In the genomic region with DNA sequence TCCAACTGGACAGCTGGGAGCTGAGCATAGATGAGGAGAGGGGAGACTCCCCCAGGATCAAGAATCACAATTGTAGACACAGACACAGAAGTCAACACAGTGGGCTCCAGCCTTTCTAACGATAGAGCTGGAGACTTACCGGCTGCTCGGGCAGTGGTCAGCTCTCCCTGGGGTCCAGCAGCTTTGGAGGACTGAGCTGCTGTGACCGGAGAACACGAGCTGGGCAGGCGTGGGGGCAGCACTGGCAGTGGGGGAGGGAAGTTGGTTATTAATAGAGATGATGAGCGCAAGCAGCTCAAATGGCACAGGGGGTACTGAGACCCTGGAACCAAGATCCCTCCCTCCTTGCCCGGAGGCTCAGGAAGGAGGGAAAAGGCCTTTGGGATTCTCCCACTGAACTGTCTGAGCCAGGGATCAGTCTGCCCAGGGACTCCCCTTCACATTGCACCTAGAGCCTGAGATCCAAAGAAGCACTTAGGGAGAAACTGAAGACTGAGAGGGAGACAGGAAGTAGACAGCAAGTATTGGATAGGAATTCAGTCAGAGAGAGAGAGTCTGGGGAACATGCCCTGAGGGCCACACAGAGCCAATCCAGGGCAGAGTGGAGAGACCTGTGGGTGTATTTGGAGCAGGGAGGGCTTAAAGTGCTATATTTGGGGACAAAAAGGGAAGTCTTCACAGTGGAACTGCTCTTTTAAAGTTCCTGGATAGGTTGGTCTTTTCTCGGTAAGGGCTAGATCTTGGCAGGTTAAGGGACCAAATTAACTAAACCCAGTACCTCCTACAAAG, we compare ENCODE assay signal across 14 cellular contexts. TPM values are rescaled to one million over a fixed set of nuclear protein-coding genes. Genes with fewer than 3 reads are reported as not detected.
DNase-seq lines count a peak whose midpoint lies in the region; ATAC-seq and TF ChIP-seq lines count a peak whose summit lies in the region.
"Had no signal": no experiment of that assay in that cellular context is flagged by ENCODE, and none has a peak within 500 bp of the region (broad histone marks: within the 10 kb centered on the region; RNA-seq: fewer than 3 reads in every experiment).

Gene MYOZ1 (minus strand): TSS at position 203 of the 789 bp plus-strand sequence. CDS start 1,457 bp downstream, outside the sequence.

- no peak within 1 kb of the TSS for H3K4me3 ChIP-seq in left ventricle myocardium inferior
- H3K4me3 ChIP-seq in SJCRH30: no peak within 1 kb of the TSS
- H3K4me3 ChIP-seq in aorta (ENCODE audit: low read length in 2 of 2): no peak within 1 kb of the TSS
- H3K4me3 ChIP-seq: prostate gland, upper lobe of left lung had no signal

- H3K9me3 ChIP-seq in left ventricle myocardium inferior (replicated peaks) (no peaks in the 10 kb centered on the region), SJCRH30 (replicated peaks) (no peaks in the 10 kb centered on the region), aorta (ENCODE audit: control insufficient read depth, low read length) (no peaks in the 10 kb centered on the region)
- H3K9me3 ChIP-seq: prostate gland, upper lobe of left lung had no signal

- no peak for TF ChIP-seq CTCF in left ventricle myocardium inferior (IDR thresholded peaks at IDR 0.05; ENCODE audit: borderline replicate concordance)

- H3K4me1 ChIP-seq in left ventricle myocardium inferior (peaks cover 19% of the 10 kb centered on the region), SJCRH30 (peaks cover 6% of the 10 kb centered on the region; the same call in 1 of the 2 replicates), aorta (ENCODE audit: control insufficient read depth in 1 of 2, insufficient read depth in 2 of 2, low read length in 2 of 2) (no peaks in the 10 kb centered on the region)
- H3K4me1 ChIP-seq: prostate gland had no signal

- no peak within 1 kb of the TSS for H3K4me3 Mint-ChIP-seq in activated naive CD4-positive, alpha-beta T cell treated with anti-CD3 and anti-CD28 coated beads for 36 hours

- H3K27ac Mint-ChIP-seq in activated naive CD4-positive, alpha-beta T cell treated with anti-CD3 and anti-CD28 coated beads for 36 hours: no peak within 1 kb of the TSS

- CTCF ChIA-PET in activated naive CD4-positive, alpha-beta T cell treated with anti-CD3 and anti-CD28 coated beads for 36 hours (lab: Charles Lee): interaction anchor here (1.0 to 7.6 kb wide), 3 partner anchors 12 to 112 kb away, joined by 3 to 114 read pairs (median 3); no protein-coding TSS in a partner anchor

- H3K27ac ChIP-seq in left ventricle myocardium inferior (replicated peaks) (peak within 1 kb of the TSS; percentile 36), SJCRH30 (no peak within 1 kb of the TSS), aorta (ENCODE audit: low read depth in 1 of 2, low read length in 2 of 2) (peak within 1 kb of the TSS; percentile 20 to 87)
- H3K27ac ChIP-seq: brain microvascular endothelial cell, prostate gland had no signal

- H3K9me3 Mint-ChIP-seq in activated naive CD4-positive, alpha-beta T cell treated with anti-CD3 and anti-CD28 coated beads for 36 hours: no peaks in the 10 kb centered on the region

- DNase-seq in left ventricle myocardium inferior (no peak), Right ventricle myocardium superior (no peak), SJCRH30 (peak; percentile 39 to 63), kidney tubule cell (ENCODE audit: low spot score) (peak; percentile 32), aorta (peak in 1 of 2 donors; percentile 46), GM19238 (ENCODE audit: insufficient read length, low spot score) (no peak)
- DNase-seq in activated naive CD4-positive, alpha-beta T cell treated with anti-CD3 and anti-CD28 coated beads for 36 hours: no peak
- DNase-seq: brain microvascular endothelial cell, GOT3, left ventricle myocardium superior, T-helper 2 cell, upper lobe of left lung had no signal

- H3K4me1 Mint-ChIP-seq in activated naive CD4-positive, alpha-beta T cell treated with anti-CD3 and anti-CD28 coated beads for 36 hours (ENCODE audit: low read depth): peaks cover 15% of the 10 kb centered on the region

- ATAC-seq in Right ventricle myocardium superior (ENCODE audit: poor library complexity): no peak
- peak; percentile 60 for ATAC-seq in aorta (ENCODE audit: low FRiP score)
- no peak for ATAC-seq in activated CD4-positive, CD25-positive, alpha-beta regulatory T cell treated with anti-CD3 and anti-CD28 coated beads, Interleukin-2, amount 50 U/mL, for 24 hours
- ATAC-seq: left ventricle myocardium superior had no signal

- H3K27me3 ChIP-seq in left ventricle myocardium inferior (ENCODE audit: low read depth) (no peaks in the 10 kb centered on the region), SJCRH30 (no peaks in the 10 kb centered on the region), aorta (ENCODE audit: control insufficient read depth in 1 of 2, insufficient read depth in 2 of 2, low read length in 1 of 2) (no peaks in the 10 kb centered on the region)
- H3K27me3 ChIP-seq: brain microvascular endothelial cell, upper lobe of left lung had no signal

- H3K36me3 ChIP-seq in left ventricle myocardium inferior (no peaks in the 10 kb centered on the region), SJCRH30 (no peaks in the 10 kb centered on the region), aorta (ENCODE audit: control insufficient read depth in 1 of 2, insufficient read depth in 2 of 2, low read length in 1 of 2) (no peaks in the 10 kb centered on the region)
- H3K36me3 ChIP-seq: brain microvascular endothelial cell, prostate gland, upper lobe of left lung had no signal

- H3K36me3 Mint-ChIP-seq in activated naive CD4-positive, alpha-beta T cell treated with anti-CD3 and anti-CD28 coated beads for 36 hours (ENCODE audit: low read depth): no peaks in the 10 kb centered on the region

- H3K27me3 Mint-ChIP-seq in activated naive CD4-positive, alpha-beta T cell treated with anti-CD3 and anti-CD28 coated beads for 36 hours (ENCODE audit: low read depth): no peaks in the 10 kb centered on the region

- WGBS in aorta, 2 donors: 19 to 24% methylated on average over 9 of the region's 9 CpGs

- intact Hi-C loops in left ventricle myocardium inferior (cut with micrococcal nuclease) (no loop called here), Right ventricle myocardium superior (cut with DNase I) (loop anchor here (2.0 kb wide), 1 partner anchor 113 kb away; no protein-coding TSS in a partner anchor), aorta (cut with DNase I) (loop anchor here (5.0 kb wide), 1 partner anchor 64 kb away; no protein-coding TSS in a partner anchor)
- intact Hi-C loops in activated naive CD4-positive, alpha-beta T cell treated with anti-CD3 and anti-CD28 coated beads for 36 hours (cut with micrococcal nuclease): loop anchor here (5.0 kb wide), 1 partner anchor 49 kb away; the partner anchor contains the start of gene USP54

RNA-seq across cellular contexts. Expression of gene MYOZ1, which starts in this region (rescaled TPM):
- total RNA-seq in left ventricle myocardium inferior: 4.8 TPM
- 0.38 TPM for total RNA-seq in Right ventricle myocardium superior
- total RNA-seq in SJCRH30 (2014; rRNA removed; shearing (Covaris generic)): 0.26 and 0.84 TPM in 2 replicates
- 10 to 100 TPM in 1 of 2 donors, 1 to 10 TPM in 1; 3.2 to 13.1 TPM for total RNA-seq in aorta
- polyA plus RNA-seq in aorta: 1 to 10 TPM; 6.6 to 6.9 TPM
- not detected for total RNA-seq in activated naive CD4-positive, alpha-beta T cell treated with anti-CD3 and anti-CD28 coated beads for 36 hours

Comparison
In these comparisons a context has a peak if more than half of its experiments do, and no peak if none do; other contexts are left out.
1. Peak in DNase-seq in SJCRH30; RNA of the gene not detected or under 1 TPM.